Comparison of ENCODE assay signal across 13 cellular contexts in the genomic region with DNA sequence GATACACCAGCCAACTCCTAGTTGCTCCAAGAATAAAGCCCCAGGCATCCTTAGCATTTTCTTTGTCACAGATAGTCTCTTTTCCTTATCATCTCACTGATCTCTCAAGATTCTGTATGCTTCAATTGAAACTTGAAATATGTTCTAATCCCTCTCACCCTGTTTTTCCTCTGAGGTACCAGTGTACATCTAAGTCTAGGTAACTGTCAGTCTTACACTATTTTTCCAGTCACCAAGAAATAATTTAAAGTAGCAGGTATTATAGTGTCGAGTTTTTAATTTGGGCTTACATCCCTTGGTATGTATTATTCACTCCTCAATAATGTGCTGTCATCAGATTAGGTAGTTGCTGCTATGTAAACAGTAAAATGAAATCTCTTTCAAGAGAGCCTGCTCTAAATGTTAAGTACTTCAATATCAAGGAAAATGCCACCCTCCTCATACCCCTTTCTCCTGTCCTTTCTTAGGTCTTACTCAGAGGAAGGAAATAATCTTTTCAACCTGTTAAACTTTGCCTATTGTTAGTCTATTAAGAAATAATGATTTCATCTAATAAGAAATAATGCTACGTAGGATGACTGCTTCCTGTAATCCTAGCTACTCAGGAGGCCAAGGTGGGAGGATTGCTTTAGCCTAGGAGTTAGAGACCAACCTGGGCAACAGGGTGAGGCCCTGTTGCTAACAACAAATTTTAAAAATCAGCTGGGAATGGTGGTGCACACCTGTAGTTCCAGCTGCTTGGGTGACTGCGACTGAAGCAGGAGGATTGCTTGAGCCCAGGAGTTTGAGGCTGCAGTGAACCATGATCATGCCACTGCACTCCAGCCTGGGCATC. TPM values are rescaled to one million over a fixed set of nuclear protein-coding genes. Genes with fewer than 3 reads are reported as not detected.
DNase-seq lines count a peak whose midpoint lies in the region; ATAC-seq and TF ChIP-seq lines count a peak whose summit lies in the region.
"Had no signal": no experiment of that assay in that cellular context is flagged by ENCODE, and none has a peak within 500 bp of the region (broad histone marks: within the 10 kb centered on the region; RNA-seq: fewer than 3 reads in every experiment).

No MANE protein-coding gene starts in this region.

- H3K4ac ChIP-seq in mesenchymal stem cell (ENCODE audit: low read depth in 1 of 2, low read length in 2 of 2) = no peak overlapping the region

- H3K9me3 Mint-ChIP-seq in stimulated activated naive B cell treated with anti-CD40 and anti-IgM and Interleukin-4, amounts not matched to agents 10 μg/mL and 1 μg/mL and 100 μg/mL, for 72 hours = no peaks in the 10 kb centered on the region
- H3K9me3 Mint-ChIP-seq in glutamatergic neuron (ENCODE audit: unreplicated experiment) = peaks cover 1% of the 10 kb centered on the region
- no peaks in the 10 kb centered on the region for H3K9me3 Mint-ChIP-seq in naive thymus-derived CD8-positive, alpha-beta T cell
- H3K9me3 Mint-ChIP-seq: endodermal cell had no signal

- in situ Hi-C loops in astrocyte of the spinal cord (cut with HindIII; ENCODE audit: low sequenced_read_pairs) = no loop called here

- H3K79me1 ChIP-seq in mesenchymal stem cell (replicated peaks; ENCODE audit: low read length, poor library complexity, severe bottlenecking) = no peaks in the 10 kb centered on the region

- H3K4me3 ChIP-seq in HEK293 (ENCODE audit: low read depth, low read length) (no peak overlapping the region), astrocyte of the spinal cord (ENCODE audit: low read depth, low read length) (no peak overlapping the region), mesenchymal stem cell (ENCODE audit: insufficient read depth in 1 of 2, low read depth in 1 of 2, low read length in 2 of 2) (no peak overlapping the region)
- H3K4me3 ChIP-seq: mucosa of descending colon, upper lobe of left lung had no signal

- H3K23ac ChIP-seq in mesenchymal stem cell (ENCODE audit: low read length in 2 of 2) = no peak overlapping the region

- no peak overlapping the region for H3K9ac ChIP-seq in mesenchymal stem cell (ENCODE audit: low read length)

- peaks cover 15 to 28% of the 10 kb centered on the region in 2 donors for H3K4me1 Mint-ChIP-seq in stimulated activated naive B cell treated with anti-CD40 and anti-IgM and Interleukin-4, amounts not matched to agents 10 μg/mL and 1 μg/mL and 100 μg/mL, for 72 hours
- peaks cover 6% of the 10 kb centered on the region for H3K4me1 Mint-ChIP-seq in glutamatergic neuron (ENCODE audit: low read depth, unreplicated experiment)
- H3K4me1 Mint-ChIP-seq in naive thymus-derived CD8-positive, alpha-beta T cell = peaks cover 15 to 43% (median 34%) of the 10 kb centered on the region in 4 donors

- H2AK5ac ChIP-seq in mesenchymal stem cell (ENCODE audit: low read length, severe bottlenecking) = peak overlapping the region; percentile 71

- no peak overlapping the region for H4K8ac ChIP-seq in mesenchymal stem cell (ENCODE audit: low read length)

- no peak overlapping the region for H3K4me2 ChIP-seq in mesenchymal stem cell (ENCODE audit: low read length, poor library complexity, severe bottlenecking)

- WGBS in mesenchymal stem cell = 86% methylated on average over 2 of the region's 3 CpGs

- H3K27me3 Mint-ChIP-seq in stimulated activated naive B cell treated with anti-CD40 and anti-IgM and Interleukin-4, amounts not matched to agents 10 μg/mL and 1 μg/mL and 100 μg/mL, for 72 hours = no peaks in the 10 kb centered on the region
- H3K27me3 Mint-ChIP-seq in glutamatergic neuron (ENCODE audit: unreplicated experiment) = peaks cover 1% of the 10 kb centered on the region
- H3K27me3 Mint-ChIP-seq in naive thymus-derived CD8-positive, alpha-beta T cell = no peaks in the 10 kb centered on the region

- H3K4me1 ChIP-seq in HEK293 (ENCODE audit: control insufficient read depth, insufficient read depth, low read length) (peaks cover 5% of the 10 kb centered on the region; the same call in 1 of the 2 replicates), mesenchymal stem cell (ENCODE audit: control insufficient read depth, insufficient read depth, low read depth, low read length) (peaks cover 3% of the 10 kb centered on the region)
- H3K4me1 ChIP-seq: BE2C had no signal

- CTCF ChIA-PET in HEK293 (lab: Yijun Ruan, JAX) (interaction anchor here (0.6 to 0.8 kb wide), 2 partner anchors 47 to 209 kb away, joined by 3 to 4 read pairs; no protein-coding TSS in a partner anchor), HEK293T (lab: Yijun Ruan, JAX) (no interaction called here)

- H2AFZ ChIP-seq in mesenchymal stem cell (ENCODE audit: low read depth, low read length) = no peak overlapping the region

- peaks cover 14 to 28% of the 10 kb centered on the region in 2 donors for H3K36me3 Mint-ChIP-seq in stimulated activated naive B cell treated with anti-CD40 and anti-IgM and Interleukin-4, amounts not matched to agents 10 μg/mL and 1 μg/mL and 100 μg/mL, for 72 hours
- no peaks in the 10 kb centered on the region for H3K36me3 Mint-ChIP-seq in glutamatergic neuron (ENCODE audit: unreplicated experiment)
- peaks cover 0 to 8% (median 0%) of the 10 kb centered on the region in 3 donors for H3K36me3 Mint-ChIP-seq in naive thymus-derived CD8-positive, alpha-beta T cell

- no peak overlapping the region for H3K27ac Mint-ChIP-seq in stimulated activated naive B cell treated with anti-CD40 and anti-IgM and Interleukin-4, amounts not matched to agents 10 μg/mL and 1 μg/mL and 100 μg/mL, for 72 hours
- H3K27ac Mint-ChIP-seq in glutamatergic neuron (ENCODE audit: unreplicated experiment) = no peak overlapping the region
- peak overlapping the region in 3 of 10 donors; percentile 8 to 48 (median 9) for H3K27ac Mint-ChIP-seq in naive thymus-derived CD8-positive, alpha-beta T cell
- H3K27ac Mint-ChIP-seq: endodermal cell had no signal

- H2BK12ac ChIP-seq in mesenchymal stem cell (ENCODE audit: low read length in 2 of 2) = peak overlapping the region in 1 of 2 experiments; percentile 63

- H3K14ac ChIP-seq in mesenchymal stem cell (ENCODE audit: low read length in 2 of 2) = peak overlapping the region in 1 of 2 experiments; percentile 84

- H3K27me3 ChIP-seq in mesenchymal stem cell (ENCODE audit: control insufficient read depth in 1 of 2, insufficient read depth in 1 of 2, low read length in 2 of 2) = no peaks in the 10 kb centered on the region
- H3K27me3 ChIP-seq: BE2C, upper lobe of left lung had no signal

- ATAC-seq in stimulated activated naive B cell treated with anti-CD40 and anti-IgM and Interleukin-4, amounts not matched to agents 10 μg/mL and 1 μg/mL and 100 μg/mL, for 72 hours (replicated peaks) = no peak
- no peak for ATAC-seq in naive thymus-derived CD8-positive, alpha-beta T cell
- ATAC-seq: mucosa of descending colon had no signal

- H3K18ac ChIP-seq in mesenchymal stem cell (ENCODE audit: low read depth in 1 of 2, low read length in 2 of 2) = peak overlapping the region; percentile 39 to 76

- POLR2A ChIA-PET in HEK293 (lab: Yijun Ruan, JAX) (interaction anchor here (1.4 kb wide), 1 partner anchor 38 kb away, joined by 3 read pairs; no protein-coding TSS in a partner anchor), HEK293T (lab: Yijun Ruan, JAX) (no interaction called here)
- POLR2A ChIA-PET in naive thymus-derived CD8-positive, alpha-beta T cell (lab: Charles Lee) = no interaction called here

- DNase-seq in A172 (ENCODE audit: low spot score) (peak; percentile 53), astrocyte of the spinal cord (ENCODE audit: low read depth, low spot score) (peak; percentile 36), mesenchymal stem cell (peak; percentile 35), HEK293T (ENCODE audit: extremely low spot score) (no peak), glutamatergic neuron (no peak)
- no peak for DNase-seq in stimulated activated naive B cell treated with anti-CD40 and anti-IgM and Interleukin-4, amounts not matched to agents 10 μg/mL and 1 μg/mL and 100 μg/mL, for 72 hours
- no peak for DNase-seq in naive thymus-derived CD8-positive, alpha-beta T cell
- DNase-seq: amygdala, BE2C, endodermal cell, mucosa of descending colon, upper lobe of left lung had no signal

- H3K27ac ChIP-seq in HEK293 (ENCODE audit: extremely low read depth, low read depth, low read length) = no peak overlapping the region
- peak overlapping the region; percentile 62 for H3K27ac ChIP-seq in mesenchymal stem cell (ENCODE audit: low read length, poor library complexity, severe bottlenecking)

- no peaks in the 10 kb centered on the region for H3K36me3 ChIP-seq in HEK293 (ENCODE audit: control insufficient read depth in 2 of 2, insufficient read depth in 1 of 2, low read length in 2 of 2)
- peaks cover 0 to 3% of the 10 kb centered on the region in 2 experiments for H3K36me3 ChIP-seq in mesenchymal stem cell (ENCODE audit: control insufficient read depth in 1 of 2, insufficient read depth in 2 of 2, low read depth in 1 of 2, low read length in 2 of 2)
- H3K36me3 ChIP-seq: BE2C, upper lobe of left lung had no signal

- no peak overlapping the region for H2BK15ac ChIP-seq in mesenchymal stem cell (ENCODE audit: low read depth, poor library complexity, severe bottlenecking)

- H3K9me3 ChIP-seq in HEK293 (ENCODE audit: control insufficient read depth, insufficient read depth, low read depth, low read length) (no peaks in the 10 kb centered on the region), mesenchymal stem cell (ENCODE audit: control insufficient read depth, low read length) (no peaks in the 10 kb centered on the region)
- H3K9me3 ChIP-seq: BE2C, mucosa of descending colon, upper lobe of left lung had no signal

- no peak overlapping the region for H3K4me3 Mint-ChIP-seq in stimulated activated naive B cell treated with anti-CD40 and anti-IgM and Interleukin-4, amounts not matched to agents 10 μg/mL and 1 μg/mL and 100 μg/mL, for 72 hours
- H3K4me3 Mint-ChIP-seq in glutamatergic neuron (ENCODE audit: unreplicated experiment) = no peak overlapping the region
- H3K4me3 Mint-ChIP-seq in naive thymus-derived CD8-positive, alpha-beta T cell = no peak overlapping the region
- H3K4me3 Mint-ChIP-seq: endodermal cell had no signal

- no peak overlapping the region for H2BK120ac ChIP-seq in mesenchymal stem cell (ENCODE audit: low read depth, low read length)

- H4K91ac ChIP-seq in mesenchymal stem cell (ENCODE audit: low read length) = no peak overlapping the region

- no peak overlapping the region for H2BK5ac ChIP-seq in mesenchymal stem cell (ENCODE audit: low read depth, low read length, poor library complexity, severe bottlenecking)

- TF ChIP-seq CTCF in HEK293 (tag by site-specific recombination; IDR thresholded peaks at IDR 0.05) (no peak), astrocyte of the spinal cord (IDR thresholded peaks at IDR 0.05; ENCODE audit: low read depth, low read length) (no peak), glutamatergic neuron (IDR thresholded peaks at IDR 0.05; ENCODE audit: partially characterized antibody, unreplicated experiment) (no peak)

TF ChIP-seq in HEK293, 187 proteins besides CTCF, POLR2A, EP300 and RAD21 (continues in another document):
- no peak for TF ChIP-seq ZNF10 (tag by site-specific recombination; IDR thresholded peaks at IDR 0.05)

TF ChIP-seq in HEK293T, 16 proteins besides CTCF, POLR2A, EP300 and RAD21 (continues in another document):
- no peak for TF ChIP-seq SUZ12 (IDR thresholded peaks at IDR 0.05)

RNA-seq across cellular contexts. Expression of a gene that starts 39.8 kb away (rescaled TPM):
- total RNA-seq in A172 (2014; rRNA removed; shearing (Covaris generic)) = 8.8 and 12.9 TPM in 2 replicates
- 29.1 TPM for polyA plus RNA-seq in mesenchymal stem cell (2013, experiment 1 of 2)
- 29.3 TPM for polyA plus RNA-seq in mesenchymal stem cell (2013, experiment 2 of 2)
- total RNA-seq in glutamatergic neuron (ENCODE audit: unreplicated experiment) = 87.3 TPM
- 10 to 100 TPM; 25.9 to 28.9 TPM for total RNA-seq in naive thymus-derived CD8-positive, alpha-beta T cell
- polyA plus RNA-seq in naive thymus-derived CD8-positive, alpha-beta T cell = 10 to 100 TPM in 1 of 3 donors, 1 to 10 TPM in 2; 6.3 to 11.8 (median 8.0) TPM

Comparison
In these comparisons a context has a peak if more than half of its experiments do, and no peak if none do; other contexts are left out.
1. DNase-seq: peak in A172 (single experiment), astrocyte of the spinal cord (single experiment) and mesenchymal stem cell (single experiment); none in stimulated activated naive B cell treated with anti-CD40 and anti-IgM and Interleukin-4, amounts not matched to agents 10 μg/mL and 1 μg/mL and 100 μg/mL, for 72 hours (single experiment), HEK293T (single experiment), glutamatergic neuron (single experiment) and naive thymus-derived CD8-positive, alpha-beta T cell (0 of 10).